In genomic region chr19:10695401-10696398, GRCh38 we compare ENCODE assay signal across 8 cellular contexts. TPM values are rescaled to one million over a fixed set of nuclear protein-coding genes. Genes with fewer than 3 reads are reported as not detected.
DNase-seq lines count a peak whose midpoint lies in the region; ATAC-seq and TF ChIP-seq lines count a peak whose summit lies in the region.

No MANE protein-coding gene starts in this region.

- H3K27ac ChIP-seq in HEK293 (ENCODE audit: extremely low read depth, low read depth, low read length): no peak overlapping the region
- H3K27ac ChIP-seq in adrenal gland: no peak overlapping the region
- no peak overlapping the region for H3K27ac ChIP-seq in heart left ventricle
- no peak overlapping the region for H3K27ac ChIP-seq in prostate gland
- no peak overlapping the region for H3K27ac ChIP-seq in upper lobe of right lung

- CTCF ChIA-PET in HEK293 (lab: Yijun Ruan, JAX): interaction anchor here (0.7 to 10.6 kb wide), 7 partner anchors 19 to 291 kb away, joined by 3 to 165 read pairs (median 3); no protein-coding TSS in a partner anchor

- peak; percentile 87 for DNase-seq in DMS 273 treated with DMSO at 0.1 percent for 48 hours (lab: John Stamatoyannopoulos, UW)
- DNase-seq in NCI-H146 treated with DMSO at 0.1 percent for 48 hours (lab: John Stamatoyannopoulos, UW; ENCODE audit: unreplicated experiment): peak; percentile 91
- DNase-seq in adrenal gland: peak; percentile 95 to 99 (median 96)
- peak; percentile 92 to 97 (median 96) for DNase-seq in heart left ventricle
- DNase-seq in prostate gland (ENCODE audit: low spot score): peak; percentile 88
- DNase-seq in upper lobe of right lung: peak; percentile 97

- H3K4me3 ChIP-seq in HEK293 (ENCODE audit: low read depth, low read length) (no peak overlapping the region; the same call in 1 of the 2 replicates), adrenal gland (peak overlapping the region in 1 of 4 donors; percentile 13), heart left ventricle (peak overlapping the region in 9 of 12 donors; percentile 21 to 47 (median 33)), prostate gland (no peak overlapping the region), upper lobe of right lung (peak overlapping the region; percentile 45)

- H3K36me3 ChIP-seq in HEK293 (ENCODE audit: control insufficient read depth in 2 of 2, insufficient read depth in 1 of 2, low read length in 2 of 2) (peaks cover 6 to 22% of the 10 kb centered on the region in 2 experiments; a peak in 2 of 3 replicates), adrenal gland (replicated peaks in 1 of 2) (peaks cover 0 to 19% of the 10 kb centered on the region in 2 donors), heart left ventricle (peaks cover 0 to 26% (median 21%) of the 10 kb centered on the region in 9 donors), prostate gland (no peaks in the 10 kb centered on the region), upper lobe of right lung (peaks cover 18% of the 10 kb centered on the region)

- ATAC-seq in heart left ventricle (peak; percentile 96 to 99 (median 98)), upper lobe of right lung (peak; percentile 99)

- peaks cover 3% of the 10 kb centered on the region; the same call in 1 of the 2 replicates for H3K4me1 ChIP-seq in HEK293 (ENCODE audit: control insufficient read depth, insufficient read depth, low read length)
- peaks cover 0 to 10% of the 10 kb centered on the region in 2 donors for H3K4me1 ChIP-seq in adrenal gland (replicated peaks in 1 of 2)
- peaks cover 0 to 15% (median 9%) of the 10 kb centered on the region in 12 donors for H3K4me1 ChIP-seq in heart left ventricle
- no peaks in the 10 kb centered on the region for H3K4me1 ChIP-seq in prostate gland (replicated peaks)
- peaks cover 7% of the 10 kb centered on the region for H3K4me1 ChIP-seq in upper lobe of right lung

- H3K4me1 Mint-ChIP-seq in T-helper 1 cell treated with Interleukin-12 subunit alpha and Interleukin-12 subunit beta and Interleukin-4 antibody, amounts not matched to agents 30 μg/mL and 1 μg/mL, for 36 hours (ENCODE audit: low read depth): peaks cover 13% of the 10 kb centered on the region

- H3K9me3 ChIP-seq in HEK293 (ENCODE audit: control insufficient read depth, insufficient read depth, low read depth, low read length) (no peaks in the 10 kb centered on the region), adrenal gland (replicated peaks in 1 of 3) (no peaks in the 10 kb centered on the region), heart left ventricle (no peaks in the 10 kb centered on the region), prostate gland (no peaks in the 10 kb centered on the region), upper lobe of right lung (no peaks in the 10 kb centered on the region)

- peaks cover 4% of the 10 kb centered on the region for H3K27me3 Mint-ChIP-seq in T-helper 1 cell treated with Interleukin-12 subunit alpha and Interleukin-12 subunit beta and Interleukin-4 antibody, amounts not matched to agents 30 μg/mL and 1 μg/mL, for 36 hours (ENCODE audit: low read depth)

- POLR2A ChIA-PET in HEK293 (lab: Yijun Ruan, JAX): interaction anchor here (0.8 to 1.8 kb wide), 6 partner anchors 11 to 128 kb away, joined by 3 to 5 read pairs (median 4); no protein-coding TSS in a partner anchor

- TF ChIP-seq POLR2A in adrenal gland (IDR thresholded peaks at IDR 0.05) (no peak), heart left ventricle (IDR thresholded peaks at IDR 0.05) (no peak), prostate gland (IDR thresholded peaks at IDR 0.05) (no peak)

- peak overlapping the region; percentile 88 for H3K4me3 Mint-ChIP-seq in T-helper 1 cell treated with Interleukin-12 subunit alpha and Interleukin-12 subunit beta and Interleukin-4 antibody, amounts not matched to agents 30 μg/mL and 1 μg/mL, for 36 hours

- WGBS in adrenal gland, 4 donors: 9 to 18% (median 13%) methylated on average over 29 to 59 of the region's 59 CpGs
- 9 to 16% (median 10%) methylated on average over 40 to 59 of the region's 59 CpGs for WGBS in heart left ventricle, 4 donors
- WGBS in prostate gland: 12% methylated on average over 57 of the region's 59 CpGs

- peaks cover 14% of the 10 kb centered on the region for H3K36me3 Mint-ChIP-seq in T-helper 1 cell treated with Interleukin-12 subunit alpha and Interleukin-12 subunit beta and Interleukin-4 antibody, amounts not matched to agents 30 μg/mL and 1 μg/mL, for 36 hours (ENCODE audit: low read depth)

- intact Hi-C loops in adrenal gland (cut with DNase I) (loop anchor here (5.0 kb wide), 3 partner anchors 38 to 113 kb away; partner anchors contain the start of gene ILF3 (in 1 of the 2)), heart left ventricle (cut with DNase I) (loop anchor here in 6 of 10 donors (5.0 kb wide), 5 partner anchors 33 to 588 kb away; partner anchors contain the start of genes ILF3 (in 1 of the 6) and PPAN (in 1 of the 6)), prostate gland (cut with DNase I) (no loop called here), upper lobe of right lung (cut with DNase I) (no loop called here)

- peak; percentile 52; the same call in 1 of the 2 replicates for TF ChIP-seq CTCF in HEK293 (tag by site-specific recombination; IDR thresholded peaks at IDR 0.05)
- TF ChIP-seq CTCF in adrenal gland (IDR thresholded peaks at IDR 0.05): no peak
- no peak for TF ChIP-seq CTCF in heart left ventricle (IDR thresholded peaks at IDR 0.05)
- TF ChIP-seq CTCF in prostate gland (IDR thresholded peaks at IDR 0.05): peak in 2 of 4 experiments; percentile 22 to 23
- no peak for TF ChIP-seq CTCF in upper lobe of right lung (IDR thresholded peaks at IDR 0.05)

- H3K27me3 ChIP-seq in adrenal gland (no peaks in the 10 kb centered on the region), heart left ventricle (no peaks in the 10 kb centered on the region), prostate gland (replicated peaks; ENCODE audit: insufficient read depth) (no peaks in the 10 kb centered on the region), upper lobe of right lung (no peaks in the 10 kb centered on the region)

- peak overlapping the region; percentile 65 for H3K27ac Mint-ChIP-seq in T-helper 1 cell treated with Interleukin-12 subunit alpha and Interleukin-12 subunit beta and Interleukin-4 antibody, amounts not matched to agents 30 μg/mL and 1 μg/mL, for 36 hours

- H3K9me3 Mint-ChIP-seq in T-helper 1 cell treated with Interleukin-12 subunit alpha and Interleukin-12 subunit beta and Interleukin-4 antibody, amounts not matched to agents 30 μg/mL and 1 μg/mL, for 36 hours: no peaks in the 10 kb centered on the region

TF ChIP-seq in HEK293, 187 proteins besides CTCF, POLR2A, EP300 and RAD21 (continues in another document):
- no peak for TF ChIP-seq YY2 (tag by site-specific recombination; IDR thresholded peaks at IDR 0.05)
- no peak for TF ChIP-seq ZNF398 (tag by site-specific recombination; IDR thresholded peaks at IDR 0.05)
- TF ChIP-seq ZNF777 (tag by site-specific recombination; IDR thresholded peaks at IDR 0.05; ENCODE audit: borderline replicate concordance): 0 out of 2 replicates have a peak, but pooled peaks have one; percentile 38
- peak; percentile 62; the same call in 1 of the 2 replicates for TF ChIP-seq GLIS1 (tag by site-specific recombination; IDR thresholded peaks at IDR 0.05)
- TF ChIP-seq PRDM6 (tag by site-specific recombination; IDR thresholded peaks at IDR 0.05): no peak
- TF ChIP-seq ZNF37A (tag by site-specific recombination; IDR thresholded peaks at IDR 0.05): no peak
- peak; percentile 50; the same call in 1 of the 2 replicates for TF ChIP-seq ZNF558 (tag by site-specific recombination; IDR thresholded peaks at IDR 0.05)
- TF ChIP-seq ZNF214 (tag by site-specific recombination; IDR thresholded peaks at IDR 0.05; ENCODE audit: borderline replicate concordance): no peak

RNA-seq across cellular contexts. Expression of gene QTRT1, which starts 5.5 kb away (rescaled TPM):
- 10 to 100 TPM; 16.4 to 82.7 (median 44.5) TPM for total RNA-seq in adrenal gland
- 100 to 1,000 TPM in 2 of 3 donors, 1 to 10 TPM in 1; 8.1 to 466 (median 422) TPM for polyA plus RNA-seq in adrenal gland
- total RNA-seq in heart left ventricle: 10 to 100 TPM; 16.6 to 31.8 (median 25.7) TPM
- polyA plus RNA-seq in heart left ventricle: 10 to 100 TPM; 32.1 to 46.6 TPM
- total RNA-seq in prostate gland: 10 to 100 TPM; 45.0 to 49.0 TPM
- total RNA-seq in upper lobe of right lung: 30.3 TPM

RNA-seq across cellular contexts. Expression of gene DNM2, which starts 22.2 kb away (rescaled TPM):
- 100 to 1,000 TPM; 134 to 196 (median 170) TPM for total RNA-seq in adrenal gland
- polyA plus RNA-seq in adrenal gland: 100 to 1,000 TPM; 103 to 157 (median 124) TPM
- total RNA-seq in heart left ventricle: 100 to 1,000 TPM in 8 of 9 donors, 10 to 100 TPM in 1; 98.9 to 204 (median 137) TPM
- 100 to 1,000 TPM in 1 of 2 donors, 10 to 100 TPM in 1; 98.9 to 118 TPM for polyA plus RNA-seq in heart left ventricle
- 100 to 1,000 TPM; 137 to 279 TPM for total RNA-seq in prostate gland
- total RNA-seq in upper lobe of right lung: 280 TPM

RNA-seq across cellular contexts. Expression of gene ILF3, which starts 41.6 kb away (rescaled TPM):
- total RNA-seq in adrenal gland (100 to 1,000 TPM in 5 of 8 donors, 10 to 100 TPM in 3; 75.0 to 254 (median 145) TPM), heart left ventricle (100 to 1,000 TPM in 7 of 9 donors, 10 to 100 TPM in 2; 45.7 to 140 (median 118) TPM), prostate gland (100 to 1,000 TPM; 112 to 192 TPM), upper lobe of right lung (182 TPM)
- polyA plus RNA-seq in adrenal gland (100 to 1,000 TPM; 192 to 232 (median 219) TPM), heart left ventricle (10 to 100 TPM; 62.1 to 94.4 TPM)

Comparison
In these comparisons a context has a peak if more than half of its experiments do, and no peak if none do; other contexts are left out.
1. H3K4me3 ChIP-seq: peak in heart left ventricle (9 of 12) and upper lobe of right lung (single experiment); none in HEK293 (single experiment) and prostate gland (0 of 2).
2. intact Hi-C loops: an anchor here in adrenal gland (5.0 kb wide) and heart left ventricle (5.0 kb wide); none called in prostate gland and upper lobe of right lung.
3. Peak in every context shown above with its lines, with median percentiles within 50 percentile points of each other: DNase-seq.